1 cellular context compared by ENCODE assay signal in genomic region chr12:87870493-87870892, GRCh38.
TF ChIP-seq lines count a peak whose summit lies in the region.

No MANE protein-coding gene starts in this region.

TF ChIP-seq in GM23338, 12 proteins besides CTCF, POLR2A, EP300 and RAD21 (continued from another document):
- no peak for TF ChIP-seq ZNF462 (CRISPR knock-in tag; IDR thresholded peaks at IDR 0.05)
- TF ChIP-seq, protein P1, sequence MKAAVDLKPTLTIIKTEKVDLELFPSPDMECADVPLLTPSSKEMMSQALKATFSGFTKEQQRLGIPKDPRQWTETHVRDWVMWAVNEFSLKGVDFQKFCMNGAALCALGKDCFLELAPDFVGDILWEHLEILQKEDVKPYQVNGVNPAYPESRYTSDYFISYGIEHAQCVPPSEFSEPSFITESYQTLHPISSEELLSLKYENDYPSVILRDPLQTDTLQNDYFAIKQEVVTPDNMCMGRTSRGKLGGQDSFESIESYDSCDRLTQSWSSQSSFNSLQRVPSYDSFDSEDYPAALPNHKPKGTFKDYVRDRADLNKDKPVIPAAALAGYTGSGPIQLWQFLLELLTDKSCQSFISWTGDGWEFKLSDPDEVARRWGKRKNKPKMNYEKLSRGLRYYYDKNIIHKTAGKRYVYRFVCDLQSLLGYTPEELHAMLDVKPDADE (IDR thresholded peaks at IDR 0.05) = no peak
- no peak for TF ChIP-seq STAT1 (IDR thresholded peaks at IDR 0.05; ENCODE audit: unreplicated experiment)
- TF ChIP-seq ZNF114 (CRISPR knock-in tag; IDR thresholded peaks at IDR 0.05) = no peak
- no peak for TF ChIP-seq NANOG (IDR thresholded peaks at IDR 0.05; ENCODE audit: borderline replicate concordance)
- no peak for TF ChIP-seq JUNB (IDR thresholded peaks at IDR 0.05; ENCODE audit: unreplicated experiment)
- no peak for TF ChIP-seq EZH2phosphoT487 (IDR thresholded peaks at IDR 0.05; ENCODE audit: unreplicated experiment)
- TF ChIP-seq CREB1 (CRISPR knock-in tag; IDR thresholded peaks at IDR 0.05; ENCODE audit: low read depth) = no peak
